In genomic region chr17:16492613-16493290, GRCh38 we compare ENCODE assay signal across 2 cellular contexts.
TF ChIP-seq lines count a peak whose summit lies in the region.

No MANE protein-coding gene starts in this region.

TF ChIP-seq in SK-N-SH, 30 proteins besides CTCF, POLR2A, EP300 and RAD21 (continued from another document):
- TF ChIP-seq MXI1 (IDR thresholded peaks at IDR 0.05; ENCODE audit: low read depth, low read length) (no peak), TAF1 (IDR thresholded peaks at IDR 0.05; ENCODE audit: borderline replicate concordance, low read depth, low read length) (no peak)

TF ChIP-seq in SK-N-SH treated with all-trans-retinoic acid at 6 μM for 48 hours, 23 proteins besides CTCF, POLR2A, EP300 and RAD21 (continued from another document):
- TF ChIP-seq POU6F1 (CRISPR knock-in tag; IDR thresholded peaks at IDR 0.05; ENCODE audit: borderline replicate concordance, low read depth): no peak
- no peak for TF ChIP-seq ZFP30 (CRISPR knock-in tag; IDR thresholded peaks at IDR 0.05)
- TF ChIP-seq ISL1 (CRISPR knock-in tag; IDR thresholded peaks at IDR 0.05): no peak
- TF ChIP-seq OSR1 (CRISPR knock-in tag; IDR thresholded peaks at IDR 0.05): no peak
